Comparison of ENCODE assay signal across 9 cellular contexts in genomic region chr14:61475316-61475715, GRCh38.
DNase-seq lines count a peak whose midpoint lies in the region; ATAC-seq and TF ChIP-seq lines count a peak whose summit lies in the region.
"Had no signal": no experiment of that assay in that cellular context is flagged by ENCODE, and none has a peak within 500 bp of the region (broad histone marks: within the 10 kb centered on the region; RNA-seq: fewer than 3 reads in every experiment).

No MANE protein-coding gene starts in this region.

- peak overlapping the region; percentile 31 for H3K4me2 ChIP-seq in GM23248 (ENCODE audit: unreplicated experiment)

- peaks cover 10 to 23% of the 10 kb centered on the region in 2 donors for H3K36me3 Mint-ChIP-seq in CD14-positive monocyte
- no peaks in the 10 kb centered on the region for H3K36me3 Mint-ChIP-seq in type B pancreatic cell

- ATAC-seq in left colon = peak; percentile 54
- no peak for ATAC-seq in HG03520 (IDR thresholded peaks at IDR 0.05; ENCODE audit: unreplicated experiment)
- no peak for ATAC-seq in GM21619 (IDR thresholded peaks at IDR 0.05; ENCODE audit: unreplicated experiment)

- TF ChIP-seq CTCF in CD14-positive monocyte (IDR thresholded peaks at IDR 0.05) = peak; percentile 94
- peak; percentile 30 to 67 (median 58) for TF ChIP-seq CTCF in ascending aorta (IDR thresholded peaks at IDR 0.05)
- peak; percentile 88 for TF ChIP-seq CTCF in type B pancreatic cell (conservative IDR thresholded peaks at IDR 0.05)

- H3K9ac ChIP-seq in GM23248 = peak overlapping the region; percentile 74; the same call in 1 of the 2 replicates

- H3K4me3 ChIP-seq in GM23248 = no peak overlapping the region
- H3K4me3 ChIP-seq in ascending aorta = no peak overlapping the region
- H3K4me3 ChIP-seq: SJCRH30 had no signal

- peaks cover 0 to 3% (median 0%) of the 10 kb centered on the region in 3 donors for H3K27me3 Mint-ChIP-seq in CD14-positive monocyte (ENCODE audit: low read depth in 3 of 3)
- H3K27me3 Mint-ChIP-seq in type B pancreatic cell = no peaks in the 10 kb centered on the region

- H4K20me1 ChIP-seq in GM23248 (ENCODE audit: insufficient read depth) = no peaks in the 10 kb centered on the region

- H3K27me3 ChIP-seq in GM23248 (replicated peaks; ENCODE audit: insufficient read depth) (no peaks in the 10 kb centered on the region), ascending aorta (no peaks in the 10 kb centered on the region)
- H3K27me3 ChIP-seq: SJCRH30 had no signal

- no peak overlapping the region for H2AFZ ChIP-seq in GM23248

- peak overlapping the region in 1 of 2 donors; percentile 48 for H3K4me3 Mint-ChIP-seq in CD14-positive monocyte
- H3K4me3 Mint-ChIP-seq in type B pancreatic cell = no peak overlapping the region

- H3K27ac Mint-ChIP-seq in CD14-positive monocyte (peak overlapping the region; percentile 82 to 99 (median 98)), type B pancreatic cell (no peak overlapping the region)

- H3K27ac ChIP-seq in GM23248 = peak overlapping the region; percentile 94
- H3K27ac ChIP-seq in ascending aorta = peak overlapping the region; percentile 82 to 86
- H3K27ac ChIP-seq: SJCRH30 had no signal

- peaks cover 0 to 2% (median 0%) of the 10 kb centered on the region in 7 donors for H3K9me3 Mint-ChIP-seq in CD14-positive monocyte
- H3K9me3 Mint-ChIP-seq in type B pancreatic cell = no peaks in the 10 kb centered on the region

- H3K4me1 ChIP-seq in GM23248 (ENCODE audit: insufficient read depth) (peaks cover 70% of the 10 kb centered on the region), ascending aorta (peaks cover 25 to 45% of the 10 kb centered on the region in 2 donors)

- H3K79me2 ChIP-seq in GM23248 (ENCODE audit: insufficient read depth) = peaks cover 63% of the 10 kb centered on the region

- H3K4me1 Mint-ChIP-seq in CD14-positive monocyte (peaks cover 95% of the 10 kb centered on the region), type B pancreatic cell (ENCODE audit: unreplicated experiment) (peaks cover 47% of the 10 kb centered on the region)

- H3K9me2 ChIP-seq in GM23248 (ENCODE audit: insufficient read depth) = no peaks in the 10 kb centered on the region

- 25 to 26% methylated on average over 4 of the region's 4 CpGs for WGBS in GM23248 (ENCODE audit: low coverage in 1 of 2, low lambda C conversion rate in 2 of 2, missing lambda C conversion rate in 2 of 2), 2 experiments

- no peaks in the 10 kb centered on the region for H3K36me3 ChIP-seq in GM23248 (ENCODE audit: low read depth)
- H3K36me3 ChIP-seq in ascending aorta = no peaks in the 10 kb centered on the region
- H3K36me3 ChIP-seq: SJCRH30 had no signal

- no peaks in the 10 kb centered on the region for H3K9me3 ChIP-seq in GM23248 (ENCODE audit: low read depth)
- H3K9me3 ChIP-seq in ascending aorta = no peaks in the 10 kb centered on the region
- H3K9me3 ChIP-seq: SJCRH30 had no signal

- DNase-seq in CD14-positive monocyte (ENCODE audit: low spot score) = no peak
- DNase-seq in GM23248 = peak; percentile 88
- peak; percentile 30 to 82 for DNase-seq in NCI-H526 (lab: John Stamatoyannopoulos, UW)
- DNase-seq in ascending aorta (ENCODE audit: low spot score in 2 of 2) = no peak
- DNase-seq in left colon = no peak
- DNase-seq in type B pancreatic cell (ENCODE audit: extremely low spot score, unreplicated experiment) = no peak

- intact Hi-C loops in CD14-positive monocyte (cut with micrococcal nuclease) (loop anchor here (5.0 to 10.0 kb wide), 3 partner anchors 52 to 119 kb away; no protein-coding TSS in a partner anchor), ascending aorta (cut with DNase I) (loop anchor here (5.0 kb wide), 3 partner anchors 67 to 112 kb away; no protein-coding TSS in a partner anchor), left colon (cut with DNase I, micrococcal nuclease) (loop anchor here in 1 of 2 donors (10.0 kb wide), 1 partner anchor 229 kb away; no protein-coding TSS in a partner anchor)

- peaks cover 58% of the 10 kb centered on the region for H3F3A ChIP-seq in GM23248 (ENCODE audit: insufficient read depth)

- in situ Hi-C loops in GM23248 (cut with MboI) = no loop called here

Comparison
In these comparisons a context has a peak if more than half of its experiments do, and no peak if none do; other contexts are left out.
1. DNase-seq: peak in GM23248 (single experiment) and NCI-H526 (2 of 2); none in CD14-positive monocyte (single experiment), ascending aorta (0 of 2), left colon (0 of 2) and type B pancreatic cell (single experiment).
2. Peak in every context shown above with its lines, with median percentiles within 50 percentile points of each other: CTCF ChIP-seq.